Comparison of ENCODE assay signal across 10 cellular contexts in the genomic region with DNA sequence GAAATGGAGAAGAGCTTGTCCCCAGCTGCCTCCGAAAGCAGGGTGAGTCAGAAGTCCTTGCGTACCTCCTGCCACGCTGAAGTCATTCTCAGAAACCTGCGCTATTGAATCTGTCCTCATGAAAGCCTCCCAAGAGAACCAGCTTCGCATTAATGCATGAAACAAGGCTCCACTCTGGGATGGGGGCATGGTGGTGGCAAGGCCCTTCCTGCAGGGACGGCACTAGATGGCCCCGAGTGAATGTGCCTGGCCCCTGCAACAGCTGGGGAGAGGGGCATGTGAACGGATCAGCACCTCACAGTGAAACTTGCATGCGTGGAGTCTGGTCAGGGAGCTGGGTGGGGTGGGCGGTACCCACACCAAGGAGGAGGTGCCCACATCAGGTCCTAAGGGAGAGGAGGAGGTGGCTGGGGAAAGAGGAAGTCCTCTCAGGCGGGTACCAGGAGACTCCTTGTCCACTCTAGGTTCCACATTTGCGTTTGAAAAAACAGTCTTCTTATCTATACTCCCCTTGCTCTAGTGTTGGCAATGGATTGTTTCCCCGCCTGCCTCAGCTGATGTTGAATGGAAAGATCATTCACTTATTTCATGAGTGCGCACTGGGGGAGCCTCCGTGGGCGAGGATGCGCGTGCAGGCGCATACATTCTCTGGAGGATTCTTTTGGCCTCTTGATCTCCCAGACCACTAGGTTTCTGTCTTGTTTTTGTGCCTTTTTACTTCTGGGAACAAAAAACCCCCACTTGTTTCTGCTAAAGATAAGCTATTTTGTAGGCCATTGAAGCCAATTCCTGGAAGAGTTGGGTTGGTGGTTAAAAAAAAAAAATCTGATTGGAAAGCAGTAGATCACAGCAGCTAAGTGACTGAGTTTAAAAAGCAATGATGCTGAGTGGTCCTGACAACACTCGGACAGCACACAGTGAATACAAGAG.
A peak's percentile ranks its signal among the peaks of the same experiment; 100 is the strongest.
DNase-seq lines count a peak whose midpoint lies in the region; ATAC-seq, FAIRE-seq and TF ChIP-seq lines count a peak whose summit lies in the region.
"Had no signal": no experiment of that assay in that cellular context is flagged by ENCODE, and none has a peak within 500 bp of the region (broad histone marks: within the 10 kb centered on the region; RNA-seq: fewer than 3 reads in every experiment).

No MANE protein-coding gene starts in this region.

- H3K27ac ChIP-seq in Karpas-422 (ENCODE audit: low read length) (no peak overlapping the region), spleen (no peak overlapping the region)

- POLR2A ChIA-PET in WTC11 (lab: Charles Lee): no interaction called here

- H3K9ac ChIP-seq in Karpas-422 (ENCODE audit: low read length): no peak overlapping the region

- H4K20me1 ChIP-seq in Karpas-422 (ENCODE audit: insufficient read depth, low read depth, low read length): peaks cover 23% of the 10 kb centered on the region

- no peaks in the 10 kb centered on the region for H3K27me3 Mint-ChIP-seq in WTC11 (ENCODE audit: low read depth)

- no peak for DNase-seq in GM12892 (ENCODE audit: insufficient read length)
- peak; percentile 46 for DNase-seq in Karpas-422
- peak; percentile 51 to 56 for DNase-seq in activated T-cell treated with anti-CD3 and anti-CD28 coated beads, Interleukin-2, amount 50 U/mL, for 48 hours
- peak; percentile 65 for DNase-seq in spleen
- DNase-seq in NCI-H2029 (lab: John Stamatoyannopoulos, UW): no peak
- DNase-seq in WTC11 (ENCODE audit: low spot score): no peak
- DNase-seq in HCEC 1CT: no peak
- DNase-seq: mammary epithelial cell, substantia nigra had no signal

- H3K36me3 Mint-ChIP-seq in WTC11: no peaks in the 10 kb centered on the region
- H3K36me3 Mint-ChIP-seq: CD8-positive, alpha-beta memory T cell had no signal

- no peak for TF ChIP-seq POLR2A in GM12892 (IDR thresholded peaks at IDR 0.05; ENCODE audit: low read depth, low read length)
- no peak for TF ChIP-seq POLR2A in spleen (IDR thresholded peaks at IDR 0.05)

- 59 to 72% (median 63%) methylated on average over 20 of the region's 20 CpGs for WGBS in spleen, 5 donors

- ATAC-seq in WTC11: no peak

- no peak overlapping the region for H3K27ac Mint-ChIP-seq in WTC11

- no peaks in the 10 kb centered on the region for H3K9me3 Mint-ChIP-seq in WTC11
- H3K9me3 Mint-ChIP-seq: CD8-positive, alpha-beta memory T cell had no signal

- TF ChIP-seq CTCF in spleen (IDR thresholded peaks at IDR 0.05 in 8 of 11, conservative IDR thresholded peaks at IDR 0.05 in 3 of 11): no peak
- TF ChIP-seq CTCF in WTC11 (IDR thresholded peaks at IDR 0.05): no peak

- peaks cover 12% of the 10 kb centered on the region for H3K4me1 Mint-ChIP-seq in WTC11

- no peaks in the 10 kb centered on the region for H3K9me2 ChIP-seq in Karpas-422 (replicated peaks; ENCODE audit: insufficient read depth, low read length)

- intact Hi-C loops in spleen (cut with DNase I; ENCODE audit: low total_unique reads): no loop called here

- H2AFZ ChIP-seq in Karpas-422 (ENCODE audit: low read length): no peak overlapping the region

- H3K9me3 ChIP-seq in Karpas-422 (ENCODE audit: low read length) (no peaks in the 10 kb centered on the region), spleen (no peaks in the 10 kb centered on the region)

- H3K4me2 ChIP-seq in Karpas-422 (ENCODE audit: low read depth, low read length, poor library complexity, severe bottlenecking): no peak overlapping the region

- H3K36me3 ChIP-seq in Karpas-422 (ENCODE audit: insufficient read depth, low read length) (no peaks in the 10 kb centered on the region), spleen (no peaks in the 10 kb centered on the region)

- peak; percentile 56 for FAIRE-seq in GM12892 (lab: Jason Lieb, UNC)

- H3K4me1 ChIP-seq in Karpas-422 (ENCODE audit: low read length): no peaks in the 10 kb centered on the region
- no peaks in the 10 kb centered on the region for H3K4me1 ChIP-seq in spleen

- H3K4me3 Mint-ChIP-seq in WTC11: no peak overlapping the region
- H3K4me3 Mint-ChIP-seq: CD8-positive, alpha-beta memory T cell had no signal

- H3K4me3 ChIP-seq in Karpas-422 (ENCODE audit: low read length) (no peak overlapping the region), spleen (no peak overlapping the region)

- H3K79me2 ChIP-seq in Karpas-422 (ENCODE audit: low read length): no peaks in the 10 kb centered on the region

- CTCF ChIA-PET in WTC11 (lab: Charles Lee): interaction anchor here (0.6 kb wide), 1 partner anchor 97 kb away, joined by 4 read pairs; no protein-coding TSS in a partner anchor

- H3K27me3 ChIP-seq in Karpas-422 (ENCODE audit: low read length): no peaks in the 10 kb centered on the region
- peaks cover 0 to 2% (median 0%) of the 10 kb centered on the region in 7 donors for H3K27me3 ChIP-seq in spleen (replicated peaks in 1 of 7)

TF ChIP-seq in WTC11, 78 proteins besides CTCF, POLR2A, EP300 and RAD21:
- TF ChIP-seq ZNF317 (CRISPR knock-in tag; IDR thresholded peaks at IDR 0.05; ENCODE audit: borderline replicate concordance, low read depth) (no peak), GTF2I (CRISPR knock-in tag; conservative IDR thresholded peaks at IDR 0.05) (no peak), SOX15 (CRISPR knock-in tag; IDR thresholded peaks at IDR 0.05) (no peak), GABPB1 (CRISPR knock-in tag; IDR thresholded peaks at IDR 0.05) (no peak)
- TF ChIP-seq, protein P1, sequence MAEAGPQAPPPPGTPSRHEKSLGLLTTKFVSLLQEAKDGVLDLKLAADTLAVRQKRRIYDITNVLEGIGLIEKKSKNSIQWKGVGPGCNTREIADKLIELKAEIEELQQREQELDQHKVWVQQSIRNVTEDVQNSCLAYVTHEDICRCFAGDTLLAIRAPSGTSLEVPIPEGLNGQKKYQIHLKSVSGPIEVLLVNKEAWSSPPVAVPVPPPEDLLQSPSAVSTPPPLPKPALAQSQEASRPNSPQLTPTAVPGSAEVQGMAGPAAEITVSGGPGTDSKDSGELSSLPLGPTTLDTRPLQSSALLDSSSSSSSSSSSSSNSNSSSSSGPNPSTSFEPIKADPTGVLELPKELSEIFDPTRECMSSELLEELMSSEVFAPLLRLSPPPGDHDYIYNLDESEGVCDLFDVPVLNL (CRISPR knock-in tag; IDR thresholded peaks at IDR 0.05; ENCODE audit: borderline replicate concordance, low read depth): no peak
- TF ChIP-seq, protein P2, sequence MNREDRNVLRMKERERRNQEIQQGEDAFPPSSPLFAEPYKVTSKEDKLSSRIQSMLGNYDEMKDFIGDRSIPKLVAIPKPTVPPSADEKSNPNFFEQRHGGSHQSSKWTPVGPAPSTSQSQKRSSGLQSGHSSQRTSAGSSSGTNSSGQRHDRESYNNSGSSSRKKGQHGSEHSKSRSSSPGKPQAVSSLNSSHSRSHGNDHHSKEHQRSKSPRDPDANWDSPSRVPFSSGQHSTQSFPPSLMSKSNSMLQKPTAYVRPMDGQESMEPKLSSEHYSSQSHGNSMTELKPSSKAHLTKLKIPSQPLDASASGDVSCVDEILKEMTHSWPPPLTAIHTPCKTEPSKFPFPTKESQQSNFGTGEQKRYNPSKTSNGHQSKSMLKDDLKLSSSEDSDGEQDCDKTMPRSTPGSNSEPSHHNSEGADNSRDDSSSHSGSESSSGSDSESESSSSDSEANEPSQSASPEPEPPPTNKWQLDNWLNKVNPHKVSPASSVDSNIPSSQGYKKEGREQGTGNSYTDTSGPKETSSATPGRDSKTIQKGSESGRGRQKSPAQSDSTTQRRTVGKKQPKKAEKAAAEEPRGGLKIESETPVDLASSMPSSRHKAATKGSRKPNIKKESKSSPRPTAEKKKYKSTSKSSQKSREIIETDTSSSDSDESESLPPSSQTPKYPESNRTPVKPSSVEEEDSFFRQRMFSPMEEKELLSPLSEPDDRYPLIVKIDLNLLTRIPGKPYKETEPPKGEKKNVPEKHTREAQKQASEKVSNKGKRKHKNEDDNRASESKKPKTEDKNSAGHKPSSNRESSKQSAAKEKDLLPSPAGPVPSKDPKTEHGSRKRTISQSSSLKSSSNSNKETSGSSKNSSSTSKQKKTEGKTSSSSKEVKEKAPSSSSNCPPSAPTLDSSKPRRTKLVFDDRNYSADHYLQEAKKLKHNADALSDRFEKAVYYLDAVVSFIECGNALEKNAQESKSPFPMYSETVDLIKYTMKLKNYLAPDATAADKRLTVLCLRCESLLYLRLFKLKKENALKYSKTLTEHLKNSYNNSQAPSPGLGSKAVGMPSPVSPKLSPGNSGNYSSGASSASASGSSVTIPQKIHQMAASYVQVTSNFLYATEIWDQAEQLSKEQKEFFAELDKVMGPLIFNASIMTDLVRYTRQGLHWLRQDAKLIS (CRISPR knock-in tag; IDR thresholded peaks at IDR 0.05; ENCODE audit: borderline replicate concordance): no peak
TF ChIP-seq in WTC11: peak in this region for 0.

Comparison
In these comparisons a context has a peak if more than half of its experiments do, and no peak if none do; other contexts are left out.
1. DNase-seq: peak in Karpas-422 (single experiment), activated T-cell treated with anti-CD3 and anti-CD28 coated beads, Interleukin-2, amount 50 U/mL, for 48 hours (2 of 2) and spleen (single experiment); none in GM12892 (single experiment), NCI-H2029 (single experiment), WTC11 (single experiment) and HCEC 1CT (single experiment).